In genomic region chr10:18378766-18379165, GRCh38 we compare ENCODE assay signal across 17 cellular contexts.
DNase-seq lines count a peak whose midpoint lies in the region; ATAC-seq and TF ChIP-seq lines count a peak whose summit lies in the region.
"Had no signal": no experiment of that assay in that cellular context is flagged by ENCODE, and none has a peak within 500 bp of the region (broad histone marks: within the 10 kb centered on the region; RNA-seq: fewer than 3 reads in every experiment).

No MANE protein-coding gene starts in this region.

- intact Hi-C loops in heart right ventricle (cut with DNase I): loop anchor here in 1 of 10 donors (5.0 kb wide), 1 partner anchor 1649 kb away; no protein-coding TSS in a partner anchor
- intact Hi-C loops in tibial artery (cut with DNase I; ENCODE audit: low total_unique reads): no loop called here

- H3K4me3 ChIP-seq in heart right ventricle: no peak overlapping the region
- H3K4me3 ChIP-seq in tibial artery: no peak overlapping the region
- H3K4me3 ChIP-seq: A549, GM12878 had no signal

- H3K27ac ChIP-seq in heart right ventricle (peak overlapping the region in 4 of 10 donors; percentile 3 to 33 (median 19)), tibial artery (peak overlapping the region in 1 of 2 donors; percentile 26)
- H3K27ac ChIP-seq: A549, KMS-11 had no signal

- H3K36me3 ChIP-seq in heart right ventricle (peaks cover 0 to 5% (median 0%) of the 10 kb centered on the region in 9 donors), tibial artery (no peaks in the 10 kb centered on the region)

- no peak for TF ChIP-seq CTCF in heart right ventricle (IDR thresholded peaks at IDR 0.05)
- TF ChIP-seq CTCF in tibial artery (IDR thresholded peaks at IDR 0.05): no peak

- H3K9me3 ChIP-seq in heart right ventricle (peaks cover 0 to 7% (median 0%) of the 10 kb centered on the region in 11 donors), tibial artery (no peaks in the 10 kb centered on the region)
- H3K9me3 ChIP-seq: A549 had no signal

- ATAC-seq in heart right ventricle: peak in 5 of 8 donors; percentile 52 to 83 (median 69)
- ATAC-seq in GM18498 (IDR thresholded peaks at IDR 0.05; ENCODE audit: unreplicated experiment): no peak
- ATAC-seq: A549, GM12878 had no signal

- H3K27me3 ChIP-seq in heart right ventricle (no peaks in the 10 kb centered on the region), tibial artery (no peaks in the 10 kb centered on the region)

- DNase-seq in Ammon's horn (ENCODE audit: low spot score) (peak; percentile 28), astrocyte of the hippocampus (ENCODE audit: low read depth, low spot score) (peak; percentile 40), heart right ventricle (peak; percentile 25 to 28), pons (ENCODE audit: low spot score) (peak; percentile 45), GM19238 (ENCODE audit: insufficient read length, low spot score) (no peak), tibial artery (no peak)
- DNase-seq in activated CD8-positive, alpha-beta memory T cell treated with anti-CD3 and anti-CD28 coated beads for 24 hours: no peak
- DNase-seq: DND-41, GDM1, HFFc6, NCI-H1092 treated with DMSO at 0.1 percent for 48 hours, NCI-H524, SHP77 treated with DMSO at 0.1 percent for 48 hours had no signal

- 57 to 69% methylated on average over 2 of the region's 2 CpGs for WGBS in heart right ventricle, 2 donors

- H3K4me1 ChIP-seq in heart right ventricle: peaks cover 0 to 28% (median 8%) of the 10 kb centered on the region in 9 donors
- H3K4me1 ChIP-seq in tibial artery: peaks cover 0 to 19% (median 0%) of the 10 kb centered on the region in 4 donors
- H3K4me1 ChIP-seq: A549 had no signal

Comparison
In these comparisons a context has a peak if more than half of its experiments do, and no peak if none do; other contexts are left out.
1. DNase-seq: peak in Ammon's horn (single experiment), astrocyte of the hippocampus (single experiment), heart right ventricle (2 of 2) and pons (single experiment); none in GM19238 (single experiment), tibial artery (0 of 2) and activated CD8-positive, alpha-beta memory T cell treated with anti-CD3 and anti-CD28 coated beads for 24 hours (single experiment).